Comparison of ENCODE assay signal across 10 cellular contexts in the genomic region with DNA sequence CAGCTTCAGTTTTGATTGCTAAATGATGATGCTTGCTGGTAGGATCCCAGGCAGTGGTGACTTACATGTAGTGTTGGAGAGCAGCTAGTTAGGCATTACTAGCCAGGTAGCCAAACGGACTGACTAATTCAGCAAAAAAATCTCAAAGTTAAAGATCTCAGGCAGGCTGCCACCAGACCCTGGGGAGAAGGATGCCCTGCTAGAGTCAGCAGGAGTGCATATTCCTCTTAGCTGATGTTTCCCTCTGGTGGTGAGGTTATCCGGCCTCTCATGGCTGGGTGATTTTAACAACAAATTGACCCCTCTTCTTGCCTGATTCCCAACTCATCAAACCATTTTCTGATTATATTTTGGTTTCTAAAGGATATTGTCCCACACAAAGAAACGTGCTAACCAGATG. TPM values are rescaled to one million over a fixed set of nuclear protein-coding genes. Genes with fewer than 3 reads are reported as not detected.
DNase-seq lines count a peak whose midpoint lies in the region; FAIRE-seq and TF ChIP-seq lines count a peak whose summit lies in the region.
"Had no signal": no experiment of that assay in that cellular context is flagged by ENCODE, and none has a peak within 500 bp of the region (broad histone marks: within the 10 kb centered on the region; RNA-seq: fewer than 3 reads in every experiment).

No MANE protein-coding gene starts in this region.

- H3K9me3 ChIP-seq in colonic mucosa, result no peaks in the 10 kb centered on the region
- H3K9me3 ChIP-seq: upper lobe of left lung had no signal

- no peak overlapping the region for H3K4me3 ChIP-seq in colonic mucosa
- H3K4me3 ChIP-seq: upper lobe of left lung had no signal

- peaks cover 22% of the 10 kb centered on the region for H3K27me3 ChIP-seq in colonic mucosa

- no peak overlapping the region for H3K27ac ChIP-seq in VCaP
- no peak overlapping the region for H3K27ac ChIP-seq in colonic mucosa
- H3K27ac ChIP-seq: upper lobe of left lung had no signal

- FAIRE-seq in D721Med (lab: Jason Lieb, UNC), result no peak
- FAIRE-seq: islet of Langerhans had no signal

- DNase-seq in D721Med (ENCODE audit: insufficient read length, low spot score) (no peak), mesenteric fat pad (ENCODE audit: low spot score) (peak; percentile 28), amniotic stem cell (lab: John Stamatoyannopoulos, UW) (no peak), NCI-H526 (lab: John Stamatoyannopoulos, UW) (no peak), colonic mucosa (no peak)
- DNase-seq: activated CD8-positive, alpha-beta memory T cell treated with anti-CD3 and anti-CD28 coated beads for 24 hours; upper lobe of left lung had no signal

- intact Hi-C loops in colonic mucosa (cut with DNase I), result no loop called here

- no peaks in the 10 kb centered on the region for H3K36me3 ChIP-seq in colonic mucosa

- no peaks in the 10 kb centered on the region for H3K4me1 ChIP-seq in colonic mucosa

- no peak overlapping the region for H3K9ac ChIP-seq in colonic mucosa (ENCODE audit: low read depth in 2 of 2, low read length in 2 of 2)

- TF ChIP-seq CTCF in D721Med (IDR thresholded peaks at IDR 0.05; ENCODE audit: insufficient read depth, missing control alignments), result peak; percentile 25
- peak; percentile 49 for TF ChIP-seq CTCF in VCaP (conservative IDR thresholded peaks at IDR 0.05)
- TF ChIP-seq CTCF in colonic mucosa (IDR thresholded peaks at IDR 0.05), result no peak

RNA-seq across cellular contexts. Expression of gene EFS, which starts 2.8 kb away (rescaled TPM):
- total RNA-seq in mesenteric fat pad (15.5 TPM), colonic mucosa (1 to 10 TPM; 1.1 to 2.3 TPM)

RNA-seq across cellular contexts. Expression of gene SLC22A17, which starts 9.5 kb away (rescaled TPM):
- 7.0 TPM for total RNA-seq in mesenteric fat pad
- 1 to 10 TPM; 3.9 to 6.7 TPM for total RNA-seq in colonic mucosa

RNA-seq across cellular contexts. Expression of gene IL25, which starts 10.4 kb away (rescaled TPM):
- total RNA-seq in mesenteric fat pad, result not detected
- total RNA-seq in colonic mucosa, result not detected
- total RNA-seq: RPMI7951, upper lobe of left lung had no signal

RNA-seq across cellular contexts. Expression of gene CMTM5, which starts 14.6 kb away (rescaled TPM):
- total RNA-seq in mesenteric fat pad, result not detected
- total RNA-seq in colonic mucosa, result under 1 TPM; 0.40 to 0.66 TPM

RNA-seq across cellular contexts. Expression of gene PABPN1, which starts 40.9 kb away (rescaled TPM):
- total RNA-seq in mesenteric fat pad (129 TPM), colonic mucosa (100 to 1,000 TPM; 122 to 197 TPM)
